In genomic region chr1:12626888-12627287, GRCh38 we compare ENCODE assay signal across 1 cellular context.
TF ChIP-seq lines count a peak whose summit lies in the region.

No MANE protein-coding gene starts in this region.

TF ChIP-seq in K562, 482 proteins besides CTCF, POLR2A, EP300 and RAD21:
- TF ChIP-seq MAZ (CRISPR knock-in tag; conservative IDR thresholded peaks at IDR 0.05 in 1 of 2, IDR thresholded peaks at IDR 0.05 in 1 of 2): no peak
- no peak for TF ChIP-seq ZNF324 (CRISPR knock-in tag; IDR thresholded peaks at IDR 0.05)
- no peak for TF ChIP-seq ETV1 (tag; conservative IDR thresholded peaks at IDR 0.05; ENCODE audit: low read depth)
- TF ChIP-seq HES1 (IDR thresholded peaks at IDR 0.05; ENCODE audit: low read depth): no peak
- no peak for TF ChIP-seq HOXB6 (CRISPR knock-in tag; IDR thresholded peaks at IDR 0.05; ENCODE audit: borderline replicate concordance)
- no peak for TF ChIP-seq CGGBP1 (CRISPR knock-in tag; IDR thresholded peaks at IDR 0.05)
- TF ChIP-seq DEAF1 (CRISPR knock-in tag; IDR thresholded peaks at IDR 0.05): no peak
- no peak for TF ChIP-seq TFE3 (CRISPR knock-in tag; IDR thresholded peaks at IDR 0.05)
- no peak for TF ChIP-seq DMBX1 (CRISPR knock-in tag; IDR thresholded peaks at IDR 0.05; ENCODE audit: borderline replicate concordance)
- TF ChIP-seq ZBTB7A (IDR thresholded peaks at IDR 0.05; ENCODE audit: borderline replicate concordance, control insufficient read depth, low read depth, low read length): no peak
- TF ChIP-seq NR2C2 (CRISPR knock-in tag; IDR thresholded peaks at IDR 0.05): no peak
- TF ChIP-seq NR2C2 (tag; IDR thresholded peaks at IDR 0.05): no peak
- no peak for TF ChIP-seq TEAD4 (IDR thresholded peaks at IDR 0.05; ENCODE audit: low read length)
- TF ChIP-seq TEAD4 (CRISPR knock-in tag; IDR thresholded peaks at IDR 0.05; ENCODE audit: borderline replicate concordance): no peak
- no peak for TF ChIP-seq SIN3B (IDR thresholded peaks at IDR 0.05; ENCODE audit: low read depth)
- no peak for TF ChIP-seq NCOA6 (IDR thresholded peaks at IDR 0.05)
